In the genomic region with DNA sequence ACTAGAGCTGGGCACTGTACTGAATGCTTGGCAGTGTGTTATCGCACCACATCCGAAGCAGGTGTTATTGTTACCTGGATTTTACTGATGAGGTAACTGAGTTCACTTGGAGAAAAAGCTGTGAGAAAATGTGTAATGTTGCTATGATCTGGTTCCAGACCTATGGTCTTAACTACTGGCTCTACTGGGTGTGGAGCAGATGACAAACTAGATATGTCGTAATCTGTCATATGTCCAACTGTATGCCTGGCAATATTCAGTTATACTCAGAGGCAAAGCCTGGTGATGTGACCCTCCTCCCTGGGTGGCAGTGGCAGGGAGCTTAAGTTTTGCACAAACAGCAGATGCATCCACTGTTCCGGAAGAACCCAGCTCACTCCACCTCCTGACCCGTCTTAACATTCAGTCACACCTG, we compare ENCODE assay signal across 8 cellular contexts. TPM values are rescaled to one million over a fixed set of nuclear protein-coding genes. Genes with fewer than 3 reads are reported as not detected.
DNase-seq lines count a peak whose midpoint lies in the region; ATAC-seq lines count a peak whose summit lies in the region.

No MANE protein-coding gene starts in this region.

- H3K27ac Mint-ChIP-seq in CD4-positive, CD25-positive, alpha-beta regulatory T cell: peak overlapping the region; percentile 86 to 93 (median 90)
- H3K27ac Mint-ChIP-seq in activated T-cell treated with anti-CD3 and anti-CD28 coated beads, Interleukin-2, amount 50 U/mL, for 72 hours: peak overlapping the region; percentile 87

- peak overlapping the region; percentile 51 to 90 (median 78) for H3K4me3 Mint-ChIP-seq in CD4-positive, CD25-positive, alpha-beta regulatory T cell
- peak overlapping the region; percentile 69 to 77 for H3K4me3 Mint-ChIP-seq in activated T-cell treated with anti-CD3 and anti-CD28 coated beads, Interleukin-2, amount 50 U/mL, for 72 hours

- H3K9me3 ChIP-seq in CD4-positive, CD25-positive, alpha-beta regulatory T cell (ENCODE audit: control insufficient read depth in 2 of 2, low read length in 2 of 2): no peaks in the 10 kb centered on the region

- peak in 1 of 3 donors; percentile 14 for DNase-seq in CD4-positive, CD25-positive, alpha-beta regulatory T cell
- DNase-seq in LoVo (ENCODE audit: low spot score) (peak; percentile 64), kidney tubule cell (ENCODE audit: low spot score) (peak; percentile 51), substantia nigra (lab: John Stamatoyannopoulos, UW) (peak in 4 of 49 donors; percentile 19 to 70 (median 28)), NCI-H1092 (lab: John Stamatoyannopoulos, UW) (no peak), NCI-H2081 (lab: John Stamatoyannopoulos, UW) (no peak)
- peak; percentile 34 to 53 for DNase-seq in activated T-cell treated with anti-CD3 and anti-CD28 coated beads, Interleukin-2, amount 50 U/mL, for 72 hours

- H3K27me3 Mint-ChIP-seq in CD4-positive, CD25-positive, alpha-beta regulatory T cell: no peaks in the 10 kb centered on the region
- H3K27me3 Mint-ChIP-seq in activated T-cell treated with anti-CD3 and anti-CD28 coated beads, Interleukin-2, amount 50 U/mL, for 72 hours (ENCODE audit: low read depth): no peaks in the 10 kb centered on the region

- peak overlapping the region; percentile 55 for H3K27ac ChIP-seq in CD4-positive, CD25-positive, alpha-beta regulatory T cell (ENCODE audit: insufficient read depth, low read length, poor library complexity, severe bottlenecking)
- H3K27ac ChIP-seq in substantia nigra (ENCODE audit: low read depth, low read length, poor library complexity, severe bottlenecking): peak overlapping the region; percentile 85

- H3K9me3 Mint-ChIP-seq in CD4-positive, CD25-positive, alpha-beta regulatory T cell: no peaks in the 10 kb centered on the region
- H3K9me3 Mint-ChIP-seq in activated T-cell treated with anti-CD3 and anti-CD28 coated beads, Interleukin-2, amount 50 U/mL, for 72 hours: no peaks in the 10 kb centered on the region

- peaks cover 45% of the 10 kb centered on the region for H3K4me1 ChIP-seq in CD4-positive, CD25-positive, alpha-beta regulatory T cell (ENCODE audit: control insufficient read depth, insufficient read depth, low read length, poor library complexity, severe bottlenecking)

- H3K27me3 ChIP-seq in CD4-positive, CD25-positive, alpha-beta regulatory T cell (ENCODE audit: control insufficient read depth, insufficient read depth, low read length): no peaks in the 10 kb centered on the region

- peak overlapping the region; percentile 71 for H3K4me3 ChIP-seq in CD4-positive, CD25-positive, alpha-beta regulatory T cell (ENCODE audit: low read depth, low read length)

- ATAC-seq in CD4-positive, CD25-positive, alpha-beta regulatory T cell (ENCODE audit: low read depth in 2 of 2): peak; percentile 6 to 9
- peak; percentile 10 to 19 for ATAC-seq in activated T-cell treated with anti-CD3 and anti-CD28 coated beads, Interleukin-2, amount 50 U/mL, for 72 hours (replicated peaks in 1 of 2)
- no peak for ATAC-seq in GM18502 (IDR thresholded peaks at IDR 0.05; ENCODE audit: poor library complexity, unreplicated experiment)

- peaks cover 10 to 22% (median 16%) of the 10 kb centered on the region in 4 donors for H3K4me1 Mint-ChIP-seq in CD4-positive, CD25-positive, alpha-beta regulatory T cell
- H3K4me1 Mint-ChIP-seq in activated T-cell treated with anti-CD3 and anti-CD28 coated beads, Interleukin-2, amount 50 U/mL, for 72 hours (ENCODE audit: low read depth): peaks cover 7% of the 10 kb centered on the region

- no peaks in the 10 kb centered on the region for H3K36me3 ChIP-seq in CD4-positive, CD25-positive, alpha-beta regulatory T cell (ENCODE audit: control insufficient read depth, insufficient read depth, low read length)

- H3K36me3 Mint-ChIP-seq in CD4-positive, CD25-positive, alpha-beta regulatory T cell: no peaks in the 10 kb centered on the region
- H3K36me3 Mint-ChIP-seq in activated T-cell treated with anti-CD3 and anti-CD28 coated beads, Interleukin-2, amount 50 U/mL, for 72 hours (ENCODE audit: insufficient read depth in 2 of 2): peaks cover 0 to 2% of the 10 kb centered on the region in 2 donors

RNA-seq across cellular contexts. Expression of gene SCD, which starts 23.5 kb away (rescaled TPM):
- total RNA-seq in CD4-positive, CD25-positive, alpha-beta regulatory T cell: 1.3 TPM
- polyA plus RNA-seq in CD4-positive, CD25-positive, alpha-beta regulatory T cell: under 1 TPM; 0.22 to 0.94 (median 0.76) TPM
- 10 to 100 TPM; 79.5 to 90.4 TPM for total RNA-seq in activated T-cell treated with anti-CD3 and anti-CD28 coated beads, Interleukin-2, amount 50 U/mL, for 72 hours

RNA-seq across cellular contexts. Expression of gene PKD2L1, which starts 40.5 kb away (rescaled TPM):
- total RNA-seq in CD4-positive, CD25-positive, alpha-beta regulatory T cell: not detected
- polyA plus RNA-seq in CD4-positive, CD25-positive, alpha-beta regulatory T cell: not detected
- under 1 TPM; 0.30 to 0.60 TPM for total RNA-seq in activated T-cell treated with anti-CD3 and anti-CD28 coated beads, Interleukin-2, amount 50 U/mL, for 72 hours

Comparison
In these comparisons a context has a peak if more than half of its experiments do, and no peak if none do; other contexts are left out.
1. DNase-seq: peak in LoVo (single experiment), activated T-cell treated with anti-CD3 and anti-CD28 coated beads, Interleukin-2, amount 50 U/mL, for 72 hours (2 of 2) and kidney tubule cell (single experiment); none in NCI-H1092 (single experiment) and NCI-H2081 (0 of 2).
2. RNA of gene SCD, which starts 23.5 kb away (total RNA-seq): 79.5 to 90.4 TPM in activated T-cell treated with anti-CD3 and anti-CD28 coated beads, Interleukin-2, amount 50 U/mL, for 72 hours; 1.3 TPM in CD4-positive, CD25-positive, alpha-beta regulatory T cell (single experiment); every median in the first group is over 10 times any median in the second.